In the genomic region with DNA sequence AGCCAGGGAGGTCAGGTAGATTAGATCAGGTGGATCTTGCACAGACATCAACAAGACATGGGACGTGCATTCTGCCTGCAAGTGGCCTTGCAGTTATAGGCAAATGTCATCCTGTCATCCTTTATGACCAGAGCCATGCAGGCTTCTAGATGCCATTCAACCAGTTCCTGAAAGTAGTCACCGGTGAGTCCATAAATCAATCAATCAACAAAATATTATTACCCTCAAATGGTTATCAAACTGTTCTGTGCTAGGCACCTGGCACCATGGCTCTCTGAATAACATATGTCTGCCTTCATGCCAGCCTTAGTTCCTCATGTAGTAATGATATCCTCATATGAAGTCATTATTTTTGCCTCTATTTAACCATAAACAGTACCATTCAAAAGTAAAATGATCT, we compare ENCODE assay signal across 11 cellular contexts.
A peak's percentile ranks its signal among the peaks of the same experiment; 100 is the strongest.
DNase-seq lines count a peak whose midpoint lies in the region; ATAC-seq and TF ChIP-seq lines count a peak whose summit lies in the region.
"Had no signal": no experiment of that assay in that cellular context is flagged by ENCODE, and none has a peak within 500 bp of the region (broad histone marks: within the 10 kb centered on the region; RNA-seq: fewer than 3 reads in every experiment).

No MANE protein-coding gene starts in this region.

- H3K9me3 ChIP-seq in left lung: no peaks in the 10 kb centered on the region
- no peaks in the 10 kb centered on the region for H3K9me3 ChIP-seq in subcutaneous abdominal adipose tissue (ENCODE audit: control insufficient read depth in 5 of 5, low read length in 5 of 5)

- no peak overlapping the region for H3K4me3 ChIP-seq in left lung
- no peak overlapping the region for H3K4me3 ChIP-seq in subcutaneous abdominal adipose tissue (ENCODE audit: low read depth in 1 of 5, low read length in 5 of 5)

- intact Hi-C loops in activated CD4-positive, alpha-beta T cell treated with anti-CD3 and anti-CD28 coated beads for 36 hours (cut with DNase I, micrococcal nuclease): loop anchor here (2.0 kb wide), 4 partner anchors 29 to 95 kb away; no protein-coding TSS in a partner anchor
- intact Hi-C loops in left lung (cut with DNase I): loop anchor here in 1 of 2 donors (5.0 to 10.0 kb wide), 2 partner anchors 259 to 377 kb away; no protein-coding TSS in a partner anchor

- TF ChIP-seq CTCF in left lung (IDR thresholded peaks at IDR 0.05): no peak

- H3K27me3 ChIP-seq in left lung (no peaks in the 10 kb centered on the region), subcutaneous abdominal adipose tissue (ENCODE audit: control insufficient read depth in 5 of 5, insufficient read depth in 4 of 5, low read length in 5 of 5) (no peaks in the 10 kb centered on the region)

- DNase-seq in activated CD4-positive, alpha-beta T cell treated with anti-CD3 and anti-CD28 coated beads for 36 hours: no peak
- no peak for DNase-seq in activated CD4-positive, alpha-beta T cell treated with anti-CD3 and anti-CD28 coated beads, Interleukin-2, amount 50 U/mL, for 4 hours
- DNase-seq in left lung: no peak
- DNase-seq in cerebellar cortex (ENCODE audit: low spot score): no peak
- DNase-seq in OCI-M2 (lab: John Stamatoyannopoulos, UW; ENCODE audit: unreplicated experiment): no peak
- DNase-seq: effector memory CD4-positive, alpha-beta T cell; small intestine had no signal

- H3K27me3 Mint-ChIP-seq in activated CD4-positive, alpha-beta T cell treated with anti-CD3 and anti-CD28 coated beads for 36 hours: no peaks in the 10 kb centered on the region
- H3K27me3 Mint-ChIP-seq in activated naive CD8-positive, alpha-beta T cell: no peaks in the 10 kb centered on the region
- H3K27me3 Mint-ChIP-seq: type B pancreatic cell had no signal

- peaks cover 1% of the 10 kb centered on the region for H3K36me3 Mint-ChIP-seq in activated CD4-positive, alpha-beta T cell treated with anti-CD3 and anti-CD28 coated beads for 36 hours (ENCODE audit: low read depth)
- H3K36me3 Mint-ChIP-seq in activated naive CD8-positive, alpha-beta T cell: peaks cover 2% of the 10 kb centered on the region
- H3K36me3 Mint-ChIP-seq: type B pancreatic cell had no signal

- H3K36me3 ChIP-seq in left lung (no peaks in the 10 kb centered on the region), subcutaneous abdominal adipose tissue (ENCODE audit: control insufficient read depth in 5 of 5, insufficient read depth in 5 of 5, low read length in 5 of 5) (no peaks in the 10 kb centered on the region)

- no peak for ATAC-seq in activated CD4-positive, alpha-beta T cell treated with anti-CD3 and anti-CD28 coated beads for 36 hours
- ATAC-seq in left lung (no peak), GM21825 (IDR thresholded peaks at IDR 0.05; ENCODE audit: unreplicated experiment) (no peak)

- CTCF ChIA-PET in activated CD4-positive, alpha-beta T cell treated with anti-CD3 and anti-CD28 coated beads for 36 hours (lab: Charles Lee): no interaction called here

- POLR2A ChIA-PET in activated CD4-positive, alpha-beta T cell treated with anti-CD3 and anti-CD28 coated beads for 36 hours (lab: Charles Lee): interaction anchor here (3.9 kb wide), 1 partner anchor 30 kb away, joined by 19 read pairs; no protein-coding TSS in a partner anchor

- peaks cover 54 to 98% of the 10 kb centered on the region in 2 donors for H3K4me1 ChIP-seq in left lung
- H3K4me1 ChIP-seq in subcutaneous abdominal adipose tissue (ENCODE audit: control insufficient read depth in 5 of 5, insufficient read depth in 5 of 5, low read length in 5 of 5): peaks cover 26 to 84% (median 75%) of the 10 kb centered on the region in 5 donors

- peak overlapping the region; percentile 87 to 99 for H3K27ac ChIP-seq in left lung
- peak overlapping the region; percentile 99 for H3K27ac ChIP-seq in subcutaneous abdominal adipose tissue (ENCODE audit: low read depth, low read length)

- H3K9me3 Mint-ChIP-seq in activated CD4-positive, alpha-beta T cell treated with anti-CD3 and anti-CD28 coated beads for 36 hours (ENCODE audit: low read depth): no peaks in the 10 kb centered on the region
- H3K9me3 Mint-ChIP-seq in activated naive CD8-positive, alpha-beta T cell (ENCODE audit: low read depth): no peaks in the 10 kb centered on the region
- H3K9me3 Mint-ChIP-seq: type B pancreatic cell had no signal

- peak overlapping the region in 1 of 5 donors; percentile 28 for H3K9ac ChIP-seq in subcutaneous abdominal adipose tissue (ENCODE audit: low read length in 5 of 5)

- H3K4me3 Mint-ChIP-seq in activated CD4-positive, alpha-beta T cell treated with anti-CD3 and anti-CD28 coated beads for 36 hours: no peak overlapping the region
- H3K4me3 Mint-ChIP-seq in activated naive CD8-positive, alpha-beta T cell: no peak overlapping the region
- H3K4me3 Mint-ChIP-seq: type B pancreatic cell had no signal

- H3K4me1 Mint-ChIP-seq in activated CD4-positive, alpha-beta T cell treated with anti-CD3 and anti-CD28 coated beads for 36 hours: peaks cover 65% of the 10 kb centered on the region
- H3K4me1 Mint-ChIP-seq in activated naive CD8-positive, alpha-beta T cell (ENCODE audit: low read depth): peaks cover 61% of the 10 kb centered on the region

- H3K27ac Mint-ChIP-seq in activated CD4-positive, alpha-beta T cell treated with anti-CD3 and anti-CD28 coated beads for 36 hours: peak overlapping the region; percentile 98
- H3K27ac Mint-ChIP-seq in activated naive CD8-positive, alpha-beta T cell: peak overlapping the region; percentile 98
